In the genomic region with DNA sequence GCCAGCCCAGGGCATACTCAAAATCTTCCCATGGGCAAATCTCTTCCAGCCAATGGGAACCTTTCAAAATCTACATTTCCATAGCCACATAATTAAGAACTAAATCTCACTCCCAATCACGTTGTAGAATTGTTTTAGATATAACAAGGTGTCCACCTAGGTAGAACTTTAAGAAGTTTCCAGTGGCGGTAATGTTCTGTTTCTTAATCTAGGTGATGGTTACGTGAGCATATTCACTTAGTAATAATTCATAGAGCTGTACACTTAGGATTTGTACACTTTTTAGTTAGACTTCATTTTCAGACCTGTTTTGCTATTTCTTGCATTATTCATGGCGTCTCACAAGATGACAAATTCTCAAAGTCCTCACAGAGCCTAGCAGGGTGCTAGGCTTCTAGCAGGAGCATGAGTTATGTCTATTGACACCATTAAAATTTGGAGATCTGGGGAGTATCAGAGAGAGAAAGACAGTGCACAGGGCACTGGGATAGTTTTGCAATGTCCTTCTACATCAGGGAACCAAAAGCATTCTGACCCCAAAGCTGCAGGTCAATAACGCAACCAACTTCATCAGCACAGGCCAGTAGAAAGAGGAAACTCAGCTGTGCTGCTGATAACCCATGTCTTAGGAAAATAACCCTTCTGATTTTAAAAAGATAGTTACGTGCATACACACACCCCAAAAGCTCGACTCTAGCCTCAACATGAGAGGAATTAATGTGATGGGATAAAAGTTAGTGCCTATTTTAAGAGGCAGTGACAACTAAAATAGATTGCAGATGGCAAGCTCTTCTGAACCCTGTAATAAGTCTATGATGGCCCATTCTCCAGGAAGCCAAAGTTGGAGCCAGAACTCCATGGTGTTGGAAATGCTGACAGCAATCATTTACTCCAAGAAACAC, we compare ENCODE assay signal across 1 cellular context.
TF ChIP-seq lines count a peak whose summit lies in the region.

No MANE protein-coding gene starts in this region.

TF ChIP-seq in HepG2, 621 proteins besides CTCF, POLR2A, EP300 and RAD21:
- TF ChIP-seq ZNF589 (CRISPR knock-in tag; conservative IDR thresholded peaks at IDR 0.05) (no peak), TCF7L2 (IDR thresholded peaks at IDR 0.05; ENCODE audit: low read depth, low read length) (no peak), PHF8 (CRISPR knock-in tag; IDR thresholded peaks at IDR 0.05) (no peak), EHMT2 (IDR thresholded peaks at IDR 0.05; ENCODE audit: borderline replicate concordance, low read depth, low read length) (no peak), TFDP1 (CRISPR knock-in tag; IDR thresholded peaks at IDR 0.05; ENCODE audit: borderline replicate concordance) (no peak), ZNF841 (CRISPR knock-in tag; IDR thresholded peaks at IDR 0.05; ENCODE audit: borderline replicate concordance) (no peak), ZNF12 (CRISPR knock-in tag; IDR thresholded peaks at IDR 0.05) (no peak), SMAD9 (CRISPR knock-in tag; IDR thresholded peaks at IDR 0.05) (no peak)
- TF ChIP-seq, protein P1, sequence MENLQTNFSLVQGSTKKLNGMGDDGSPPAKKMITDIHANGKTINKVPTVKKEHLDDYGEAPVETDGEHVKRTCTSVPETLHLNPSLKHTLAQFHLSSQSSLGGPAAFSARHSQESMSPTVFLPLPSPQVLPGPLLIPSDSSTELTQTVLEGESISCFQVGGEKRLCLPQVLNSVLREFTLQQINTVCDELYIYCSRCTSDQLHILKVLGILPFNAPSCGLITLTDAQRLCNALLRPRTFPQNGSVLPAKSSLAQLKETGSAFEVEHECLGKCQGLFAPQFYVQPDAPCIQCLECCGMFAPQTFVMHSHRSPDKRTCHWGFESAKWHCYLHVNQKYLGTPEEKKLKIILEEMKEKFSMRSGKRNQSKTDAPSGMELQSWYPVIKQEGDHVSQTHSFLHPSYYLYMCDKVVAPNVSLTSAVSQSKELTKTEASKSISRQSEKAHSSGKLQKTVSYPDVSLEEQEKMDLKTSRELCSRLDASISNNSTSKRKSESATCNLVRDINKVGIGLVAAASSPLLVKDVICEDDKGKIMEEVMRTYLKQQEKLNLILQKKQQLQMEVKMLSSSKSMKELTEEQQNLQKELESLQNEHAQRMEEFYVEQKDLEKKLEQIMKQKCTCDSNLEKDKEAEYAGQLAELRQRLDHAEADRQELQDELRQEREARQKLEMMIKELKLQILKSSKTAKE (CRISPR knock-in tag; IDR thresholded peaks at IDR 0.05; ENCODE audit: borderline replicate concordance), result no peak
